Comparison of ENCODE assay signal across 20 cellular contexts in genomic region chr12:54437697-54438096, GRCh38. TPM values are rescaled to one million over a fixed set of nuclear protein-coding genes. Genes with fewer than 3 reads are reported as not detected.
"Had no signal": no experiment of that assay in that cellular context is flagged by ENCODE, and none has a peak within 500 bp of the region (broad histone marks: within the 10 kb centered on the region; RNA-seq: fewer than 3 reads in every experiment).

No MANE protein-coding gene starts in this region.

- ATAC-seq: sciatic nerve had no signal

- H3K27me3 ChIP-seq: cardiac muscle cell, thyroid gland had no signal

- H3K27ac Mint-ChIP-seq: activated naive CD8-positive, alpha-beta T cell treated with anti-CD3 and anti-CD28 coated beads, Interleukin-2, amount 10 ng/mL, durations not matched to agents 7 days and 5 days; activated T-helper 2 cell treated with anti-CD3 and anti-CD28 coated beads, Interferon-gamma antibody, Interleukin-2, Interleukin-4, amounts not matched to agents 10 μg/mL and 5 μg/mL and 100 μg/mL, durations not matched to agents 14 hours and 24 hours and 36 hours; dendritic cell treated with granulocyte-macrophage colony-stimulating factor and Interleukin-4, amounts not matched to agents 40 ng/mL and 50 ng/mL, for 4 days; stimulated activated naive B cell treated with anti-CD40 and anti-IgM and Interleukin-4, amounts not matched to agents 10 μg/mL and 1 μg/mL and 100 μg/mL, for 72 hours had no signal

- H3K79me2 ChIP-seq: parathyroid adenoma had no signal

- H3K36me3 ChIP-seq: cardiac muscle cell, thyroid gland had no signal

- H3K36me3 Mint-ChIP-seq: activated naive CD8-positive, alpha-beta T cell treated with anti-CD3 and anti-CD28 coated beads, Interleukin-2, amount 10 ng/mL, durations not matched to agents 7 days and 5 days; natural killer cell treated with Interleukin-12 subunit alpha and Interleukin-12 subunit beta and Interleukin-15 and Interleukin-18, amount 100 ng/mL, for 72 hours; stimulated activated naive B cell treated with anti-CD40 and anti-IgM and Interleukin-4, amounts not matched to agents 10 μg/mL and 1 μg/mL and 100 μg/mL, for 72 hours had no signal

- H3K9ac ChIP-seq: parathyroid adenoma had no signal

- DNase-seq: activated CD4-positive, CD25-positive, alpha-beta regulatory T cell; activated naive CD4-positive, alpha-beta T cell treated with Interleukin-2 at 50 U/mL for 16 hours; activated naive CD8-positive, alpha-beta T cell treated with anti-CD3 and anti-CD28 coated beads, Interleukin-2, amount 10 ng/mL, durations not matched to agents 7 days and 5 days; amygdala; foreskin melanocyte; glutamatergic neuron; kidney glomerular epithelial cell; mesenchymal stem cell; stimulated activated CD4-positive, alpha-beta T cell treated with anti-CD3 and anti-CD28 coated beads, Interleukin-4, amount 100 ng/mL, for 4 hours; stimulated activated naive B cell treated with anti-CD40 and anti-IgM and Interleukin-4, amounts not matched to agents 10 μg/mL and 1 μg/mL and 100 μg/mL, for 72 hours; T1000; thyroid gland had no signal

- H3K27me3 Mint-ChIP-seq: dendritic cell treated with granulocyte-macrophage colony-stimulating factor and Interleukin-4, amounts not matched to agents 40 ng/mL and 50 ng/mL, for 4 days; natural killer cell treated with Interleukin-12 subunit alpha and Interleukin-12 subunit beta and Interleukin-15 and Interleukin-18, amount 100 ng/mL, for 72 hours had no signal

- H3K4me3 ChIP-seq: cardiac muscle cell, thyroid gland had no signal

- H3K27ac ChIP-seq: cardiac muscle cell, parathyroid adenoma had no signal

- H3K9me3 ChIP-seq: thyroid gland had no signal

- H3K4me3 Mint-ChIP-seq: activated naive CD8-positive, alpha-beta T cell treated with anti-CD3 and anti-CD28 coated beads, Interleukin-2, amount 10 ng/mL, durations not matched to agents 7 days and 5 days; dendritic cell treated with granulocyte-macrophage colony-stimulating factor and Interleukin-4, amounts not matched to agents 40 ng/mL and 50 ng/mL, for 4 days; natural killer cell treated with Interleukin-12 subunit alpha and Interleukin-12 subunit beta and Interleukin-15 and Interleukin-18, amount 100 ng/mL, for 72 hours; stimulated activated naive B cell treated with anti-CD40 and anti-IgM and Interleukin-4, amounts not matched to agents 10 μg/mL and 1 μg/mL and 100 μg/mL, for 72 hours had no signal

- H2AFZ ChIP-seq: parathyroid adenoma had no signal

- H3K9me3 Mint-ChIP-seq: activated naive CD8-positive, alpha-beta T cell treated with anti-CD3 and anti-CD28 coated beads, Interleukin-2, amount 10 ng/mL, durations not matched to agents 7 days and 5 days; activated T-helper 2 cell treated with anti-CD3 and anti-CD28 coated beads, Interferon-gamma antibody, Interleukin-2, Interleukin-4, amounts not matched to agents 10 μg/mL and 5 μg/mL and 100 μg/mL, durations not matched to agents 14 hours and 24 hours and 36 hours; dendritic cell treated with granulocyte-macrophage colony-stimulating factor and Interleukin-4, amounts not matched to agents 40 ng/mL and 50 ng/mL, for 4 days; natural killer cell treated with Interleukin-12 subunit alpha and Interleukin-12 subunit beta and Interleukin-15 and Interleukin-18, amount 100 ng/mL, for 72 hours; stimulated activated naive B cell treated with anti-CD40 and anti-IgM and Interleukin-4, amounts not matched to agents 10 μg/mL and 1 μg/mL and 100 μg/mL, for 72 hours had no signal

RNA-seq across cellular contexts. Expression of gene GTSF1, which starts 35.7 kb away (rescaled TPM):
- total RNA-seq: cardiac muscle cell, chondrocyte, fibroblast of lung, sciatic nerve had no signal
- polyA plus RNA-seq: cardiac muscle cell, fibroblast of lung had no signal

RNA-seq across cellular contexts. Expression of gene NCKAP1L, which starts 59.9 kb away (rescaled TPM):
- total RNA-seq: chondrocyte had no signal
